ENCODE assay signal across 1 cellular context in the genomic region with DNA sequence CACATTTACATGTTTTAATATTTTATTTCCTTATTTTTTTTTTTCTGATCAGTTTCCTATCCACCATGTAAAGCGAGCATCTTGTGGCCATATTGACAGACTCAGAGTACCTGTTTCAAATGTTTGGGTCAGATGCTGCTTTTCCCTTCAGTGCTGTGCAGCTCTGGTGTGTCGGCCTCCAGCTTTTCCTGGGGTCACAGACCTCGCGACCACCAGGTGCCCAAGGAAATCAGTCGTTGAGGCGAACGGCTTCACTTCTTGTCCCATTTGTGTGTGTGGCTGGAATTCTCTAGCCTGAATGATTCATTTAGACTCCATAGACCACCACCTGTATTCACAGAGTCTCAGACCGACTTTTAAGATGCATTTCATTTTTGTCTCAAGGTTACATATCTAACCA.
TF ChIP-seq lines count a peak whose summit lies in the region.

No MANE protein-coding gene starts in this region.

TF ChIP-seq in IMR-90, 13 proteins besides CTCF, POLR2A, EP300 and RAD21 (continued from another document):
- TF ChIP-seq, protein P1, sequence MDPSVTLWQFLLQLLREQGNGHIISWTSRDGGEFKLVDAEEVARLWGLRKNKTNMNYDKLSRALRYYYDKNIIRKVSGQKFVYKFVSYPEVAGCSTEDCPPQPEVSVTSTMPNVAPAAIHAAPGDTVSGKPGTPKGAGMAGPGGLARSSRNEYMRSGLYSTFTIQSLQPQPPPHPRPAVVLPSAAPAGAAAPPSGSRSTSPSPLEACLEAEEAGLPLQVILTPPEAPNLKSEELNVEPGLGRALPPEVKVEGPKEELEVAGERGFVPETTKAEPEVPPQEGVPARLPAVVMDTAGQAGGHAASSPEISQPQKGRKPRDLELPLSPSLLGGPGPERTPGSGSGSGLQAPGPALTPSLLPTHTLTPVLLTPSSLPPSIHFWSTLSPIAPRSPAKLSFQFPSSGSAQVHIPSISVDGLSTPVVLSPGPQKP (IDR thresholded peaks at IDR 0.05; ENCODE audit: borderline replicate concordance, low read depth, low read length), result no peak
- TF ChIP-seq MAFK (IDR thresholded peaks at IDR 0.05; ENCODE audit: low read depth, low read length), result no peak
- TF ChIP-seq BHLHE40 (IDR thresholded peaks at IDR 0.05; ENCODE audit: low read depth, low read length), result no peak
- TF ChIP-seq, protein P2, sequence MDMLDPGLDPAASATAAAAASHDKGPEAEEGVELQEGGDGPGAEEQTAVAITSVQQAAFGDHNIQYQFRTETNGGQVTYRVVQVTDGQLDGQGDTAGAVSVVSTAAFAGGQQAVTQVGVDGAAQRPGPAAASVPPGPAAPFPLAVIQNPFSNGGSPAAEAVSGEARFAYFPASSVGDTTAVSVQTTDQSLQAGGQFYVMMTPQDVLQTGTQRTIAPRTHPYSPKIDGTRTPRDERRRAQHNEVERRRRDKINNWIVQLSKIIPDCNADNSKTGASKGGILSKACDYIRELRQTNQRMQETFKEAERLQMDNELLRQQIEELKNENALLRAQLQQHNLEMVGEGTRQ (IDR thresholded peaks at IDR 0.05; ENCODE audit: low read depth, low read length), result no peak
- no peak for TF ChIP-seq MXI1 (IDR thresholded peaks at IDR 0.05; ENCODE audit: borderline replicate concordance, low read depth, low read length)
- TF ChIP-seq RFX5 (IDR thresholded peaks at IDR 0.05; ENCODE audit: low read depth, low read length), result no peak
- no peak for TF ChIP-seq FOS (IDR thresholded peaks at IDR 0.05; ENCODE audit: low read depth, low read length)
- no peak for TF ChIP-seq RCOR1 (IDR thresholded peaks at IDR 0.05; ENCODE audit: insufficient replicate concordance, low read length)
